ENCODE assay signal across 1 cellular context in the genomic region with DNA sequence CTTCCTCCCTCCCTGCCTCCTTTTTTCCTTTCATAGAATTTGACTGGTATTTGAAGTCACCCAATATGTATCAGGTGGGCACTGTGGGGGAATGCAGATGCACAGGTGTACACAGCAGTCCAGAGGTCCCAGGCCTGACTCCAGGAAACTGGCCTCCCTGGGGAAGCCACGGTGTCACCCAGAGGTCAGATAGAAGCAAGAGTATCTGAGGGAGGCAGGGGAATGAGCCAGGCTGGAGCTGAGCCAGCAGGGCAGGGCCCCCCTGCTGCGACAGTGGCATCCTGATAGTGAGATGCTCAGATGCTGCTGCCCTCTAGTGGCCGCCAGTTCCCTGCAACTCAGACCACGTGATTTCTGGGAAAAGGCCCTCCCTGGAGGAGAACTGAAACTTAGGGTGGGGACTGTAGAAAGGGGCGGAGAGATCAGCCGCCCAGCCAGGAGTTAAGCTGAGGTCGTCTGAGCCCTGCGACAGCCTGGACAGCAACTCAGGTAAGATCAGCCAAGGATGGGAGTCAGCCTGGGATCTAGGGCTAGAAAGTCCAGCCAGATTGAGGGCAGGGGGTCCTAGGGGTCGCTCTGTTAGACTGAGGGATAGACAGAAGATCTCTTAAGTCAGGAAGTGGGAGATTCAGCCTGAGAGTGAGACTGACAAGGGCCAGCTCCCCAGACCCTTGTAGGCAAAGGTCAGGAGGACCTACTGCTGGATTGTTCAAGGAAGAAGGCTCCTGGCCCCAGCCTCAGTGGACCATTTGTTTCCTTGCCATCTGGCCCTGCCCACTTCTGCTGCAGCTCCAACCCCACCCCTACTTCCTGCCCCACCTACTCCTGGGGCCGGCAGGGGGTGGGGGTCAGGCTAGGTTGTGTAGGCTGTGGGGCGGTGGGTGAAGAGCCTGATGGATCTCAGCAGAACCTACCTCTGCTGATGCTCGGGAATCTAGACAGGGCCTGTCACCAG.
TF ChIP-seq lines count a peak whose summit lies in the region.

A gene with protein sequence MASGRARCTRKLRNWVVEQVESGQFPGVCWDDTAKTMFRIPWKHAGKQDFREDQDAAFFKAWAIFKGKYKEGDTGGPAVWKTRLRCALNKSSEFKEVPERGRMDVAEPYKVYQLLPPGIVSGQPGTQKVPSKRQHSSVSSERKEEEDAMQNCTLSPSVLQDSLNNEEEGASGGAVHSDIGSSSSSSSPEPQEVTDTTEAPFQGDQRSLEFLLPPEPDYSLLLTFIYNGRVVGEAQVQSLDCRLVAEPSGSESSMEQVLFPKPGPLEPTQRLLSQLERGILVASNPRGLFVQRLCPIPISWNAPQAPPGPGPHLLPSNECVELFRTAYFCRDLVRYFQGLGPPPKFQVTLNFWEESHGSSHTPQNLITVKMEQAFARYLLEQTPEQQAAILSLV (plus strand): TSS at position 416 of the 955 bp plus-strand sequence. CDS start 880 bp downstream, outside the sequence.

TF ChIP-seq in HepG2, 621 proteins besides CTCF, POLR2A, EP300 and RAD21 (continued from another document and continues in another):
- TF ChIP-seq, protein P1, sequence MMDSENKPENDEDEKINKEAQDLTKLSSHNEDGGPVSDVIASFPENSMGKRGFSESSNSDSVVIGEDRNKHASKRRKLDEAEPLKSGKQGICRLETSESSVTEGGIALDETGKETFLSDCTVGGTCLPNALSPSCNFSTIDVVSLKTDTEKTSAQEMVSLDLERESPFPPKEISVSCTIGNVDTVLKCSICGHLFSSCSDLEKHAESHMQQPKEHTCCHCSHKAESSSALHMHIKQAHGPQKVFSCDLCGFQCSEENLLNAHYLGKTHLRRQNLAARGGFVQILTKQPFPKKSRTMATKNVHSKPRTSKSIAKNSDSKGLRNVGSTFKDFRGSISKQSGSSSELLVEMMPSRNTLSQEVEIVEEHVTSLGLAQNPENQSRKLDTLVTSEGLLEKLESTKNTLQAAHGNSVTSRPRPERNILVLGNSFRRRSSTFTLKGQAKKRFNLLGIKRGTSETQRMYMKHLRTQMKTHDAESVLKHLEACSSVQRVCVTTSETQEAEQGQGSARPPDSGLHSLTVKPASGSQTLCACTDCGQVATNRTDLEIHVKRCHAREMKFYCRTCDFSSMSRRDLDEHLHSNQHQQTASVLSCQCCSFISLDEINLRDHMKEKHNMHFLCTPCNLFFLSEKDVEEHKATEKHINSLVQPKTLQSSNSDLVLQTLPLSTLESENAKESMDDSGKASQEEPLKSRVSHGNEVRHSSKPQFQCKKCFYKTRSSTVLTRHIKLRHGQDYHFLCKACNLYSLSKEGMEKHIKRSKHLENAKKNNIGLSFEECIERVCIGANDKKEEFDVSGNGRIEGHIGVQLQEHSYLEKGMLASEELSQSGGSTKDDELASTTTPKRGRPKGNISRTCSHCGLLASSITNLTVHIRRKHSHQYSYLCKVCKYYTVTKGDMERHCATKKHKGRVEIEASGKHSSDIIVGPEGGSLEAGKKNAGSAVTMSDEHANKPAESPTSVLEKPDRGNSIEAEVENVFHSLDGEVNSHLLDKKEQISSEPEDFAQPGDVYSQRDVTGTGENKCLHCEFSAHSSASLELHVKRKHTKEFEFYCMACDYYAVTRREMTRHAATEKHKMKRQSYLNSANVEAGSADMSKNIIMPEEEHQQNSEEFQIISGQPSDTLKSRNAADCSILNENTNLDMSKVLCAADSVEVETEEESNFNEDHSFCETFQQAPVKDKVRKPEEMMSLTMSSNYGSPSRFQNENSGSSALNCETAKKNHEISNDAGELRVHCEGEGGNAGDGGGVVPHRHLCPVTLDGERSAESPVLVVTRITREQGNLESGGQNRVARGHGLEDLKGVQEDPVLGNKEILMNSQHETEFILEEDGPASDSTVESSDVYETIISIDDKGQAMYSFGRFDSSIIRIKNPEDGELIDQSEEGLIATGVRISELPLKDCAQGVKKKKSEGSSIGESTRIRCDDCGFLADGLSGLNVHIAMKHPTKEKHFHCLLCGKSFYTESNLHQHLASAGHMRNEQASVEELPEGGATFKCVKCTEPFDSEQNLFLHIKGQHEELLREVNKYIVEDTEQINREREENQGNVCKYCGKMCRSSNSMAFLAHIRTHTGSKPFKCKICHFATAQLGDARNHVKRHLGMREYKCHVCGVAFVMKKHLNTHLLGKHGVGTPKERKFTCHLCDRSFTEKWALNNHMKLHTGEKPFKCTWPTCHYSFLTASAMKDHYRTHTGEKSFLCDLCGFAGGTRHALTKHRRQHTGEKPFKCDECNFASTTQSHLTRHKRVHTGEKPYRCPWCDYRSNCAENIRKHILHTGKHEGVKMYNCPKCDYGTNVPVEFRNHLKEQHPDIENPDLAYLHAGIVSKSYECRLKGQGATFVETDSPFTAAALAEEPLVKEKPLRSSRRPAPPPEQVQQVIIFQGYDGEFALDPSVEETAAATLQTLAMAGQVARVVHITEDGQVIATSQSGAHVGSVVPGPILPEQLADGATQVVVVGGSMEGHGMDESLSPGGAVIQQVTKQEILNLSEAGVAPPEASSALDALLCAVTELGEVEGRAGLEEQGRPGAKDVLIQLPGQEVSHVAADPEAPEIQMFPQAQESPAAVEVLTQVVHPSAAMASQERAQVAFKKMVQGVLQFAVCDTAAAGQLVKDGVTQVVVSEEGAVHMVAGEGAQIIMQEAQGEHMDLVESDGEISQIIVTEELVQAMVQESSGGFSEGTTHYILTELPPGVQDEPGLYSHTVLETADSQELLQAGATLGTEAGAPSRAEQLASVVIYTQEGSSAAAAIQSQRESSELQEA (CRISPR knock-in tag; IDR thresholded peaks at IDR 0.05; ENCODE audit: not compliant biosample characterization) = peak; percentile 96
- peak; percentile 88 for TF ChIP-seq GABPB1 (CRISPR knock-in tag; IDR thresholded peaks at IDR 0.05)
- no peak for TF ChIP-seq NFE2L1 (CRISPR knock-in tag; IDR thresholded peaks at IDR 0.05; ENCODE audit: borderline replicate concordance)
- peak; percentile 64 for TF ChIP-seq PAX8 (CRISPR knock-in tag; IDR thresholded peaks at IDR 0.05; ENCODE audit: borderline replicate concordance)
- peak; percentile 98 for TF ChIP-seq MEF2D (CRISPR knock-in tag; IDR thresholded peaks at IDR 0.05)
- TF ChIP-seq, protein P2, sequence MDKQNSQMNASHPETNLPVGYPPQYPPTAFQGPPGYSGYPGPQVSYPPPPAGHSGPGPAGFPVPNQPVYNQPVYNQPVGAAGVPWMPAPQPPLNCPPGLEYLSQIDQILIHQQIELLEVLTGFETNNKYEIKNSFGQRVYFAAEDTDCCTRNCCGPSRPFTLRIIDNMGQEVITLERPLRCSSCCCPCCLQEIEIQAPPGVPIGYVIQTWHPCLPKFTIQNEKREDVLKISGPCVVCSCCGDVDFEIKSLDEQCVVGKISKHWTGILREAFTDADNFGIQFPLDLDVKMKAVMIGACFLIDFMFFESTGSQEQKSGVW (CRISPR knock-in tag; IDR thresholded peaks at IDR 0.05; ENCODE audit: borderline replicate concordance) = no peak
- no peak for TF ChIP-seq ZNF558 (CRISPR knock-in tag; IDR thresholded peaks at IDR 0.05; ENCODE audit: borderline replicate concordance)
- TF ChIP-seq, protein P3, sequence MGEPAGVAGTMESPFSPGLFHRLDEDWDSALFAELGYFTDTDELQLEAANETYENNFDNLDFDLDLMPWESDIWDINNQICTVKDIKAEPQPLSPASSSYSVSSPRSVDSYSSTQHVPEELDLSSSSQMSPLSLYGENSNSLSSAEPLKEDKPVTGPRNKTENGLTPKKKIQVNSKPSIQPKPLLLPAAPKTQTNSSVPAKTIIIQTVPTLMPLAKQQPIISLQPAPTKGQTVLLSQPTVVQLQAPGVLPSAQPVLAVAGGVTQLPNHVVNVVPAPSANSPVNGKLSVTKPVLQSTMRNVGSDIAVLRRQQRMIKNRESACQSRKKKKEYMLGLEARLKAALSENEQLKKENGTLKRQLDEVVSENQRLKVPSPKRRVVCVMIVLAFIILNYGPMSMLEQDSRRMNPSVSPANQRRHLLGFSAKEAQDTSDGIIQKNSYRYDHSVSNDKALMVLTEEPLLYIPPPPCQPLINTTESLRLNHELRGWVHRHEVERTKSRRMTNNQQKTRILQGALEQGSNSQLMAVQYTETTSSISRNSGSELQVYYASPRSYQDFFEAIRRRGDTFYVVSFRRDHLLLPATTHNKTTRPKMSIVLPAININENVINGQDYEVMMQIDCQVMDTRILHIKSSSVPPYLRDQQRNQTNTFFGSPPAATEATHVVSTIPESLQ (CRISPR knock-in tag; conservative IDR thresholded peaks at IDR 0.05) = peak; percentile 95
- TF ChIP-seq ZMYM4 (CRISPR knock-in tag; IDR thresholded peaks at IDR 0.05) = peak; percentile 98
- peak; percentile 97 for TF ChIP-seq STAG1 (CRISPR knock-in tag; IDR thresholded peaks at IDR 0.05)
- TF ChIP-seq RELA (CRISPR knock-in tag; IDR thresholded peaks at IDR 0.05) = peak; percentile 98
- TF ChIP-seq, protein P4, sequence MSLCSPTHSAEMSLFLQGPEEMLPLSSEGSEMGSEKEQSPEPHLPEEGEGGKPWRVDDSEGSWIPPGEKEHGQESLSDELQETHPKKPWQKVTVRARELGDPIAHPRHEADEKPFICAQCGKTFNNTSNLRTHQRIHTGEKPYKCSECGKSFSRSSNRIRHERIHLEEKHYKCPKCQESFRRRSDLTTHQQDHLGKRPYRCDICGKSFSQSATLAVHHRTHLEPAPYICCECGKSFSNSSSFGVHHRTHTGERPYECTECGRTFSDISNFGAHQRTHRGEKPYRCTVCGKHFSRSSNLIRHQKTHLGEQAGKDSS (CRISPR knock-in tag; IDR thresholded peaks at IDR 0.05; ENCODE audit: borderline replicate concordance, low read depth) = peak; percentile 92
- TF ChIP-seq SOX13 (IDR thresholded peaks at IDR 0.05) = no peak
- peak; percentile 60 to 91; a peak in 3 of 4 replicates for TF ChIP-seq SOX13 (CRISPR knock-in tag; conservative IDR thresholded peaks at IDR 0.05 in 1 of 2, IDR thresholded peaks at IDR 0.05 in 1 of 2)
- TF ChIP-seq NPAS2 (CRISPR knock-in tag; IDR thresholded peaks at IDR 0.05; ENCODE audit: borderline replicate concordance) = no peak
- TF ChIP-seq NCOA1 (CRISPR knock-in tag; IDR thresholded peaks at IDR 0.05) = no peak
- peak; percentile 79; the same call in 1 of the 2 replicates for TF ChIP-seq HES4 (CRISPR knock-in tag; IDR thresholded peaks at IDR 0.05; ENCODE audit: borderline replicate concordance)
- TF ChIP-seq ZFP36L2 (CRISPR knock-in tag; IDR thresholded peaks at IDR 0.05) = peak; percentile 97
- TF ChIP-seq ATF7 (IDR thresholded peaks at IDR 0.05) = no peak
- no peak for TF ChIP-seq ATF7 (CRISPR knock-in tag; IDR thresholded peaks at IDR 0.05)
- TF ChIP-seq, protein P5, sequence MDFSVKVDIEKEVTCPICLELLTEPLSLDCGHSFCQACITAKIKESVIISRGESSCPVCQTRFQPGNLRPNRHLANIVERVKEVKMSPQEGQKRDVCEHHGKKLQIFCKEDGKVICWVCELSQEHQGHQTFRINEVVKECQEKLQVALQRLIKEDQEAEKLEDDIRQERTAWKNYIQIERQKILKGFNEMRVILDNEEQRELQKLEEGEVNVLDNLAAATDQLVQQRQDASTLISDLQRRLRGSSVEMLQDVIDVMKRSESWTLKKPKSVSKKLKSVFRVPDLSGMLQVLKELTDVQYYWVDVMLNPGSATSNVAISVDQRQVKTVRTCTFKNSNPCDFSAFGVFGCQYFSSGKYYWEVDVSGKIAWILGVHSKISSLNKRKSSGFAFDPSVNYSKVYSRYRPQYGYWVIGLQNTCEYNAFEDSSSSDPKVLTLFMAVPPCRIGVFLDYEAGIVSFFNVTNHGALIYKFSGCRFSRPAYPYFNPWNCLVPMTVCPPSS (IDR thresholded peaks at IDR 0.05) = no peak; the same call in 1 of the 2 replicates
- TF ChIP-seq GATA4 (IDR thresholded peaks at IDR 0.05; ENCODE audit: borderline replicate concordance, low read depth) = peak; percentile 88
- TF ChIP-seq, protein P6, sequence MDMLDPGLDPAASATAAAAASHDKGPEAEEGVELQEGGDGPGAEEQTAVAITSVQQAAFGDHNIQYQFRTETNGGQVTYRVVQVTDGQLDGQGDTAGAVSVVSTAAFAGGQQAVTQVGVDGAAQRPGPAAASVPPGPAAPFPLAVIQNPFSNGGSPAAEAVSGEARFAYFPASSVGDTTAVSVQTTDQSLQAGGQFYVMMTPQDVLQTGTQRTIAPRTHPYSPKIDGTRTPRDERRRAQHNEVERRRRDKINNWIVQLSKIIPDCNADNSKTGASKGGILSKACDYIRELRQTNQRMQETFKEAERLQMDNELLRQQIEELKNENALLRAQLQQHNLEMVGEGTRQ (IDR thresholded peaks at IDR 0.05; ENCODE audit: low read depth, low read length) = peak; percentile 94
- TF ChIP-seq, protein P6 (CRISPR knock-in tag; IDR thresholded peaks at IDR 0.05; ENCODE audit: borderline replicate concordance) = peak; percentile 100; the same call in 1 of the 2 replicates
- TF ChIP-seq RFX3 (CRISPR knock-in tag; IDR thresholded peaks at IDR 0.05) = peak; percentile 58; the same call in 1 of the 2 replicates
- TF ChIP-seq, protein P7, sequence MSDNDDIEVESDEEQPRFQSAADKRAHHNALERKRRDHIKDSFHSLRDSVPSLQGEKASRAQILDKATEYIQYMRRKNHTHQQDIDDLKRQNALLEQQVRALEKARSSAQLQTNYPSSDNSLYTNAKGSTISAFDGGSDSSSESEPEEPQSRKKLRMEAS (IDR thresholded peaks at IDR 0.05) = peak; percentile 99
- peak; percentile 93 for TF ChIP-seq ZNF329 (CRISPR knock-in tag; IDR thresholded peaks at IDR 0.05; ENCODE audit: low read depth)
- peak; percentile 71 for TF ChIP-seq NFYC (CRISPR knock-in tag; IDR thresholded peaks at IDR 0.05)
- TF ChIP-seq, protein P8, sequence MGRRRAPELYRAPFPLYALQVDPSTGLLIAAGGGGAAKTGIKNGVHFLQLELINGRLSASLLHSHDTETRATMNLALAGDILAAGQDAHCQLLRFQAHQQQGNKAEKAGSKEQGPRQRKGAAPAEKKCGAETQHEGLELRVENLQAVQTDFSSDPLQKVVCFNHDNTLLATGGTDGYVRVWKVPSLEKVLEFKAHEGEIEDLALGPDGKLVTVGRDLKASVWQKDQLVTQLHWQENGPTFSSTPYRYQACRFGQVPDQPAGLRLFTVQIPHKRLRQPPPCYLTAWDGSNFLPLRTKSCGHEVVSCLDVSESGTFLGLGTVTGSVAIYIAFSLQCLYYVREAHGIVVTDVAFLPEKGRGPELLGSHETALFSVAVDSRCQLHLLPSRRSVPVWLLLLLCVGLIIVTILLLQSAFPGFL (CRISPR knock-in tag; IDR thresholded peaks at IDR 0.05) = 0 out of 2 replicates have a peak, but pooled peaks have one; percentile 79
- peak; percentile 99 for TF ChIP-seq MXD4 (CRISPR knock-in tag; IDR thresholded peaks at IDR 0.05)
- TF ChIP-seq, protein P9, sequence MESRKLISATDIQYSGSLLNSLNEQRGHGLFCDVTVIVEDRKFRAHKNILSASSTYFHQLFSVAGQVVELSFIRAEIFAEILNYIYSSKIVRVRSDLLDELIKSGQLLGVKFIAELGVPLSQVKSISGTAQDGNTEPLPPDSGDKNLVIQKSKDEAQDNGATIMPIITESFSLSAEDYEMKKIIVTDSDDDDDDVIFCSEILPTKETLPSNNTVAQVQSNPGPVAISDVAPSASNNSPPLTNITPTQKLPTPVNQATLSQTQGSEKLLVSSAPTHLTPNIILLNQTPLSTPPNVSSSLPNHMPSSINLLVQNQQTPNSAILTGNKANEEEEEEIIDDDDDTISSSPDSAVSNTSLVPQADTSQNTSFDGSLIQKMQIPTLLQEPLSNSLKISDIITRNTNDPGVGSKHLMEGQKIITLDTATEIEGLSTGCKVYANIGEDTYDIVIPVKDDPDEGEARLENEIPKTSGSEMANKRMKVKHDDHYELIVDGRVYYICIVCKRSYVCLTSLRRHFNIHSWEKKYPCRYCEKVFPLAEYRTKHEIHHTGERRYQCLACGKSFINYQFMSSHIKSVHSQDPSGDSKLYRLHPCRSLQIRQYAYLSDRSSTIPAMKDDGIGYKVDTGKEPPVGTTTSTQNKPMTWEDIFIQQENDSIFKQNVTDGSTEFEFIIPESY (CRISPR knock-in tag; IDR thresholded peaks at IDR 0.05) = peak; percentile 97
- no peak for TF ChIP-seq ZNF720 (CRISPR knock-in tag; IDR thresholded peaks at IDR 0.05)
